Comparison of ENCODE assay signal across 8 cellular contexts in genomic region chr12:75960086-75960910, GRCh38.
DNase-seq lines count a peak whose midpoint lies in the region; FAIRE-seq and TF ChIP-seq lines count a peak whose summit lies in the region.
"Had no signal": no experiment of that assay in that cellular context is flagged by ENCODE, and none has a peak within 500 bp of the region (broad histone marks: within the 10 kb centered on the region; RNA-seq: fewer than 3 reads in every experiment).

No MANE protein-coding gene starts in this region.

- H4K20me1 ChIP-seq in astrocyte (ENCODE audit: insufficient read depth, low read length), result no peaks in the 10 kb centered on the region

- H3K4me2 ChIP-seq in astrocyte (ENCODE audit: low read length), result no peak overlapping the region

- FAIRE-seq in GM19239 (lab: Jason Lieb, UNC) (peak; percentile 78), astrocyte (lab: Jason Lieb, UNC) (no peak)

- peak overlapping the region; percentile 95; the same call in 1 of the 2 replicates for H3K27ac ChIP-seq in HUES6 (ENCODE audit: low read depth, low read length)
- no peak overlapping the region for H3K27ac ChIP-seq in astrocyte (ENCODE audit: low read depth, low read length)
- H3K27ac ChIP-seq: gastroesophageal sphincter had no signal

- DNase-seq in GM19239 (ENCODE audit: insufficient read length, low spot score) (no peak), astrocyte (ENCODE audit: low read depth) (no peak), renal cortical epithelial cell (ENCODE audit: low read depth) (peak; percentile 16), GM20000 (ENCODE audit: low spot score) (no peak), NCI-H1048 (lab: John Stamatoyannopoulos, UW) (no peak), GM19238 (ENCODE audit: insufficient read length, low spot score) (no peak)

- H3K27ac Mint-ChIP-seq in astrocyte (ENCODE audit: unreplicated experiment), result peak overlapping the region; percentile 70

- no peaks in the 10 kb centered on the region for H3K36me3 ChIP-seq in HUES6 (ENCODE audit: control insufficient read depth, insufficient read depth, low read length)
- H3K36me3 ChIP-seq in astrocyte (ENCODE audit: insufficient read depth, low read length), result no peaks in the 10 kb centered on the region
- H3K36me3 ChIP-seq: gastroesophageal sphincter had no signal

- H3K4me3 ChIP-seq in HUES6 (ENCODE audit: low read depth, low read length), result no peak overlapping the region
- H3K4me3 ChIP-seq in astrocyte (ENCODE audit: insufficient read depth, low read depth, low read length), result no peak overlapping the region
- H3K4me3 ChIP-seq: gastroesophageal sphincter had no signal

- TF ChIP-seq CTCF in astrocyte (IDR thresholded peaks at IDR 0.05; ENCODE audit: insufficient read depth, low read depth, low read length), result no peak
- TF ChIP-seq CTCF in GM20000 (IDR thresholded peaks at IDR 0.05; ENCODE audit: extremely low read depth, missing control alignments), result no peak

- peaks cover 7% of the 10 kb centered on the region for H3K4me1 Mint-ChIP-seq in astrocyte (ENCODE audit: low read depth, unreplicated experiment)

- H3K36me3 Mint-ChIP-seq in astrocyte (ENCODE audit: low read depth, unreplicated experiment), result no peaks in the 10 kb centered on the region

- H3K9ac ChIP-seq in HUES6 (ENCODE audit: low read length) (peak overlapping the region; percentile 34), astrocyte (ENCODE audit: low read length) (no peak overlapping the region)

- no peak overlapping the region for H3K4me3 Mint-ChIP-seq in astrocyte (ENCODE audit: unreplicated experiment)

- H3K27me3 Mint-ChIP-seq in astrocyte (ENCODE audit: low read depth, unreplicated experiment), result no peaks in the 10 kb centered on the region

- no peaks in the 10 kb centered on the region for H3K9me3 Mint-ChIP-seq in astrocyte (ENCODE audit: unreplicated experiment)

- H3K9me3 ChIP-seq in HUES6 (ENCODE audit: control insufficient read depth, insufficient read depth, low read depth, low read length) (no peaks in the 10 kb centered on the region), astrocyte (ENCODE audit: insufficient read depth, low read depth, low read length) (no peaks in the 10 kb centered on the region)
- H3K9me3 ChIP-seq: gastroesophageal sphincter had no signal

- H2AFZ ChIP-seq in astrocyte (ENCODE audit: low read depth, low read length), result no peak overlapping the region

- H3K27me3 ChIP-seq in HUES6 (ENCODE audit: control insufficient read depth, insufficient read depth, low read length) (no peaks in the 10 kb centered on the region), astrocyte (ENCODE audit: insufficient read depth, low read length) (no peaks in the 10 kb centered on the region)
- H3K27me3 ChIP-seq: gastroesophageal sphincter had no signal

- peaks cover 41% of the 10 kb centered on the region for H3K4me1 ChIP-seq in HUES6 (ENCODE audit: control insufficient read depth, insufficient read depth, low read length)
- peaks cover 4% of the 10 kb centered on the region for H3K4me1 ChIP-seq in astrocyte (ENCODE audit: insufficient read depth, low read length)
- H3K4me1 ChIP-seq: gastroesophageal sphincter had no signal

- no peaks in the 10 kb centered on the region for H3K79me2 ChIP-seq in astrocyte (ENCODE audit: insufficient read depth, low read length)
